1 cellular context compared by ENCODE assay signal in the genomic region with DNA sequence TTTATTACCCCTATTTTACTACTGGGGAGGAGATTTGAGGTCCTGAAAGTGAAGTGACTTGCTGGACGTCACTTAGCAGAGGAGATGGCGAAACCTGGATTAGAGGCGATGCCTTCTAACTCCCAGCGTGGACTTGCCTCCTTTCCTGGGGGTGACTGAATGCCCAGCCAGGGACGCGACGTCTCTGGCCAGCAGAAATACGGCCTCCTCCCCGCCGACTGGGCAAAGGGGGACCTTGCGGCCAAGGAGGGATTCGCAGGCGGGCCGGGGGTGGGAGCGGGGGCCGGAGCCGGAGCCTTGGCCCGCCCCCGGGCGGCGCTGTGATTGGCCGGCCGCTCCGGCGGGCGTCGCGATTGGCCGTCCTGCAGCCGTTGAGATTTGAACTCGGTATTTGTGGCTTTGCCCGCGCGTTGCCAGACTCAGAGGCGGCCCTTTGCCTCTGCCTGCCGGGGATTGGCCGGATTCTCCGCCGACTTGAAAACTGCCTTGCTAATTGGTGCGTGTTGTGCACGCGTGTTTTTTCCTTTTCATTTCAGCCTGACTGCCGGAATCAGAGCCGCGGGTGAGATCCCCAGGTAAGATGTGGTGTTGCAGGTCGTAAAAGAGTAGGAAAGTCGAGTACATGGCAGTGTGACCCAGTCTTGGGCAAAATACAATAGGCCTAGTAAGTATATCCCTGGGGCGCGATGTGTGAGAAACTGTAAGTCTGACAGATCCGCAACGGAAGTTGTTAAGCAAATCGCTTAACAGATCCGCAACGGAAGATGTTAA.
TF ChIP-seq lines count a peak whose summit lies in the region.

A gene with protein sequence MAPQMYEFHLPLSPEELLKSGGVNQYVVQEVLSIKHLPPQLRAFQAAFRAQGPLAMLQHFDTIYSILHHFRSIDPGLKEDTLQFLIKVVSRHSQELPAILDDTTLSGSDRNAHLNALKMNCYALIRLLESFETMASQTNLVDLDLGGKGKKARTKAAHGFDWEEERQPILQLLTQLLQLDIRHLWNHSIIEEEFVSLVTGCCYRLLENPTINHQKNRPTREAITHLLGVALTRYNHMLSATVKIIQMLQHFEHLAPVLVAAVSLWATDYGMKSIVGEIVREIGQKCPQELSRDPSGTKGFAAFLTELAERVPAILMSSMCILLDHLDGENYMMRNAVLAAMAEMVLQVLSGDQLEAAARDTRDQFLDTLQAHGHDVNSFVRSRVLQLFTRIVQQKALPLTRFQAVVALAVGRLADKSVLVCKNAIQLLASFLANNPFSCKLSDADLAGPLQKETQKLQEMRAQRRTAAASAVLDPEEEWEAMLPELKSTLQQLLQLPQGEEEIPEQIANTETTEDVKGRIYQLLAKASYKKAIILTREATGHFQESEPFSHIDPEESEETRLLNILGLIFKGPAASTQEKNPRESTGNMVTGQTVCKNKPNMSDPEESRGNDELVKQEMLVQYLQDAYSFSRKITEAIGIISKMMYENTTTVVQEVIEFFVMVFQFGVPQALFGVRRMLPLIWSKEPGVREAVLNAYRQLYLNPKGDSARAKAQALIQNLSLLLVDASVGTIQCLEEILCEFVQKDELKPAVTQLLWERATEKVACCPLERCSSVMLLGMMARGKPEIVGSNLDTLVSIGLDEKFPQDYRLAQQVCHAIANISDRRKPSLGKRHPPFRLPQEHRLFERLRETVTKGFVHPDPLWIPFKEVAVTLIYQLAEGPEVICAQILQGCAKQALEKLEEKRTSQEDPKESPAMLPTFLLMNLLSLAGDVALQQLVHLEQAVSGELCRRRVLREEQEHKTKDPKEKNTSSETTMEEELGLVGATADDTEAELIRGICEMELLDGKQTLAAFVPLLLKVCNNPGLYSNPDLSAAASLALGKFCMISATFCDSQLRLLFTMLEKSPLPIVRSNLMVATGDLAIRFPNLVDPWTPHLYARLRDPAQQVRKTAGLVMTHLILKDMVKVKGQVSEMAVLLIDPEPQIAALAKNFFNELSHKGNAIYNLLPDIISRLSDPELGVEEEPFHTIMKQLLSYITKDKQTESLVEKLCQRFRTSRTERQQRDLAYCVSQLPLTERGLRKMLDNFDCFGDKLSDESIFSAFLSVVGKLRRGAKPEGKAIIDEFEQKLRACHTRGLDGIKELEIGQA (N-terminal part only) (plus strand): TSS at position 523 of the 771 bp plus-strand sequence. CDS start 997 bp downstream, outside the sequence.

TF ChIP-seq in HepG2, 621 proteins besides CTCF, POLR2A, EP300 and RAD21 (continued from another document and continues in another):
- TF ChIP-seq ZBED4 (CRISPR knock-in tag; IDR thresholded peaks at IDR 0.05; ENCODE audit: borderline replicate concordance), result no peak
- no peak for TF ChIP-seq CEBPB (IDR thresholded peaks at IDR 0.05; ENCODE audit: borderline replicate concordance, low read depth, low read length)
- TF ChIP-seq ZMYM2 (CRISPR knock-in tag; IDR thresholded peaks at IDR 0.05), result peak; percentile 54; the same call in 1 of the 2 replicates
- TF ChIP-seq TCF7L2 (IDR thresholded peaks at IDR 0.05; ENCODE audit: low read depth, low read length), result no peak
- 0 out of 2 replicates have a peak, but pooled peaks have one; percentile 24 for TF ChIP-seq GABPA (IDR thresholded peaks at IDR 0.05; ENCODE audit: low read depth, low read length)
- no peak for TF ChIP-seq GABPA (CRISPR knock-in tag; IDR thresholded peaks at IDR 0.05; ENCODE audit: low read depth)
- no peak for TF ChIP-seq NFIB (CRISPR knock-in tag; IDR thresholded peaks at IDR 0.05; ENCODE audit: borderline replicate concordance)
- TF ChIP-seq ATF1 (CRISPR knock-in tag; IDR thresholded peaks at IDR 0.05), result peak; percentile 40; the same call in 1 of the 2 replicates
- TF ChIP-seq ZNF577 (CRISPR knock-in tag; IDR thresholded peaks at IDR 0.05; ENCODE audit: borderline replicate concordance, low read depth), result no peak
- no peak for TF ChIP-seq ZNF331 (CRISPR knock-in tag; IDR thresholded peaks at IDR 0.05)
- TF ChIP-seq ZNF720 (CRISPR knock-in tag; IDR thresholded peaks at IDR 0.05), result no peak
- TF ChIP-seq CHCHD3 (CRISPR knock-in tag; IDR thresholded peaks at IDR 0.05), result no peak
- TF ChIP-seq, protein P1, sequence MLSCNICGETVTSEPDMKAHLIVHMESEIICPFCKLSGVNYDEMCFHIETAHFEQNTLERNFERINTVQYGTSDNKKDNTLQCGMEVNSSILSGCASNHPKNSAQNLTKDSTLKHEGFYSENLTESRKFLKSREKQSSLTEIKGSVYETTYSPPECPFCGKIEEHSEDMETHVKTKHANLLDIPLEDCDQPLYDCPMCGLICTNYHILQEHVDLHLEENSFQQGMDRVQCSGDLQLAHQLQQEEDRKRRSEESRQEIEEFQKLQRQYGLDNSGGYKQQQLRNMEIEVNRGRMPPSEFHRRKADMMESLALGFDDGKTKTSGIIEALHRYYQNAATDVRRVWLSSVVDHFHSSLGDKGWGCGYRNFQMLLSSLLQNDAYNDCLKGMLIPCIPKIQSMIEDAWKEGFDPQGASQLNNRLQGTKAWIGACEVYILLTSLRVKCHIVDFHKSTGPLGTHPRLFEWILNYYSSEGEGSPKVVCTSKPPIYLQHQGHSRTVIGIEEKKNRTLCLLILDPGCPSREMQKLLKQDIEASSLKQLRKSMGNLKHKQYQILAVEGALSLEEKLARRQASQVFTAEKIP (CRISPR knock-in tag; IDR thresholded peaks at IDR 0.05; ENCODE audit: borderline replicate concordance), result no peak
- TF ChIP-seq RFXANK (CRISPR knock-in tag; IDR thresholded peaks at IDR 0.05), result no peak
- no peak for TF ChIP-seq ZNF10 (CRISPR knock-in tag; IDR thresholded peaks at IDR 0.05; ENCODE audit: borderline replicate concordance, low read depth)
- no peak for TF ChIP-seq EZH2 (conservative IDR thresholded peaks at IDR 0.05; ENCODE audit: low read depth, low read length)
- peak; percentile 69 for TF ChIP-seq ATF7-NPFF (CRISPR knock-in tag; IDR thresholded peaks at IDR 0.05; ENCODE audit: low read depth)
- TF ChIP-seq, protein P2, sequence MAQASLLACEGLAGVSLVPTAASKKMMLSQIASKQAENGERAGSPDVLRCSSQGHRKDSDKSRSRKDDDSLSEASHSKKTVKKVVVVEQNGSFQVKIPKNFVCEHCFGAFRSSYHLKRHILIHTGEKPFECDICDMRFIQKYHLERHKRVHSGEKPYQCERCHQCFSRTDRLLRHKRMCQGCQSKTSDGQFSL (CRISPR knock-in tag; IDR thresholded peaks at IDR 0.05), result no peak
- TF ChIP-seq, protein P3, sequence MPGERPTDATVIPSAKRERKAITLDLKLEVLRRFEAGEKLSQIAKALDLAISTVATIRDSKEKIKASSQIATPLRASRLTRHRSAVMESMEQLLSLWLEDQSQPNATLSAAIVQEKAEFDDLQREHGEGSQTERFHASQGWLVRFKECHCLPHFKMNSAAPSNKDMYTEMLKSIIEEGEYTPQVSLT (CRISPR knock-in tag; IDR thresholded peaks at IDR 0.05; ENCODE audit: borderline replicate concordance, low read depth), result no peak
- no peak; the same call in 1 of the 2 replicates for TF ChIP-seq POGK (CRISPR knock-in tag; conservative IDR thresholded peaks at IDR 0.05)
- no peak for TF ChIP-seq ZNF468 (CRISPR knock-in tag; IDR thresholded peaks at IDR 0.05)
- peak; percentile 55 for TF ChIP-seq TAF1 (CRISPR knock-in tag; IDR thresholded peaks at IDR 0.05)
- no peak for TF ChIP-seq ZNF138 (CRISPR knock-in tag; IDR thresholded peaks at IDR 0.05; ENCODE audit: low read depth)
- no peak; the same call in 1 of the 2 replicates for TF ChIP-seq ZNF414 (CRISPR knock-in tag; IDR thresholded peaks at IDR 0.05)
- no peak for TF ChIP-seq ZFYVE20 (CRISPR knock-in tag; IDR thresholded peaks at IDR 0.05; ENCODE audit: borderline replicate concordance, low read depth)
- TF ChIP-seq ZNF142 (CRISPR knock-in tag; IDR thresholded peaks at IDR 0.05), result no peak
- no peak for TF ChIP-seq TIGD3 (CRISPR knock-in tag; IDR thresholded peaks at IDR 0.05; ENCODE audit: borderline replicate concordance)
- 0 out of 2 replicates have a peak, but pooled peaks have one; percentile 44 for TF ChIP-seq ZNF598 (CRISPR knock-in tag; IDR thresholded peaks at IDR 0.05; ENCODE audit: borderline replicate concordance)
- TF ChIP-seq MAX (IDR thresholded peaks at IDR 0.05), result peak; percentile 79
